In the genomic region with DNA sequence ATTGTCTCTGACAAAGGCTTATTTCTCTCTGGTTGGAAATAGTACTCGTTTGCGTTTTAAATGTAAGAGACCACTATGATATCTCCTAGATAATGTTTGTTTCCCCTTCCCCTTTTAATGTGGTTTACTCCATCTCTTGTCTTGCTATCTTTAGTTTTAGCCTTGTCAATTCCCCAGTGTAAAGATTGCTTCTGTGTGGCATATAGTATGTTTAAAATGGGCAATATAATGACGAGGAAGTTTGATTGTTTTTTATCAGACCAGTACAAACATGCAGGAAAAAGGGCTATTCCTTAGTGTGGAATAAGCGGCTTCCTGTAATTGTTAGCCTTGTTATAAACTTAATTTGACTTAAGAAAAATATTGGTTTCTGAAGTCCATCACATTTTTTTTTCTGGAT, we compare ENCODE assay signal across 8 cellular contexts. TPM values are rescaled to one million over a fixed set of nuclear protein-coding genes. Genes with fewer than 3 reads are reported as not detected.
DNase-seq lines count a peak whose midpoint lies in the region; ATAC-seq and TF ChIP-seq lines count a peak whose summit lies in the region.

No MANE protein-coding gene starts in this region.

- CTCF ChIA-PET in activated CD4-positive, alpha-beta T cell treated with anti-CD3 and anti-CD28 coated beads, Interleukin-2, amount 10 ng/mL, durations not matched to agents 7 days and 5 days (lab: Charles Lee): interaction anchor here (1.1 to 2.3 kb wide), 2 partner anchors 12 to 15 kb away, joined by 3 to 11 read pairs; no protein-coding TSS in a partner anchor

- H3K27ac Mint-ChIP-seq in activated CD4-positive, alpha-beta T cell treated with anti-CD3 and anti-CD28 coated beads, Interleukin-2, amount 10 ng/mL, durations not matched to agents 7 days and 5 days: no peak overlapping the region

- H3K27me3 Mint-ChIP-seq in activated CD4-positive, alpha-beta T cell treated with anti-CD3 and anti-CD28 coated beads, Interleukin-2, amount 10 ng/mL, durations not matched to agents 7 days and 5 days: no peaks in the 10 kb centered on the region

- ATAC-seq in left lung: no peak

- no peaks in the 10 kb centered on the region for H3K9me3 ChIP-seq in adrenal gland (replicated peaks in 1 of 3)
- no peaks in the 10 kb centered on the region for H3K9me3 ChIP-seq in left lung
- H3K9me3 ChIP-seq in thymus (ENCODE audit: control insufficient read depth): no peaks in the 10 kb centered on the region

- H3K36me3 ChIP-seq in adrenal gland (replicated peaks in 1 of 2) (no peaks in the 10 kb centered on the region), left lung (no peaks in the 10 kb centered on the region), thymus (ENCODE audit: control insufficient read depth, insufficient read depth) (no peaks in the 10 kb centered on the region)

- POLR2A ChIA-PET in activated CD4-positive, alpha-beta T cell treated with anti-CD3 and anti-CD28 coated beads, Interleukin-2, amount 10 ng/mL, durations not matched to agents 7 days and 5 days (lab: Charles Lee): no interaction called here

- H3K4me3 ChIP-seq in adrenal gland: peak overlapping the region in 2 of 4 donors; percentile 7 to 98
- peak overlapping the region; percentile 63 to 82 for H3K4me3 ChIP-seq in left lung
- H3K4me3 ChIP-seq in thymus (ENCODE audit: low read length): peak overlapping the region; percentile 19

- no peaks in the 10 kb centered on the region for H3K9me3 Mint-ChIP-seq in activated CD4-positive, alpha-beta T cell treated with anti-CD3 and anti-CD28 coated beads, Interleukin-2, amount 10 ng/mL, durations not matched to agents 7 days and 5 days

- H3K4me1 Mint-ChIP-seq in activated CD4-positive, alpha-beta T cell treated with anti-CD3 and anti-CD28 coated beads, Interleukin-2, amount 10 ng/mL, durations not matched to agents 7 days and 5 days: peaks cover 46% of the 10 kb centered on the region

- H3K27me3 ChIP-seq in adrenal gland (no peaks in the 10 kb centered on the region), left lung (no peaks in the 10 kb centered on the region), thymus (ENCODE audit: control insufficient read depth, insufficient read depth) (no peaks in the 10 kb centered on the region)

- intact Hi-C loops in adrenal gland (cut with DNase I): loop anchor here in 1 of 2 donors (10.0 kb wide), 1 partner anchor 233 kb away; no protein-coding TSS in a partner anchor
- intact Hi-C loops in left lung (cut with DNase I): no loop called here

- TF ChIP-seq CTCF in adrenal gland (IDR thresholded peaks at IDR 0.05) (no peak), left lung (IDR thresholded peaks at IDR 0.05) (no peak)

- 10 to 17% (median 15%) methylated on average over 4 of the region's 4 CpGs for WGBS in adrenal gland, 4 donors
- 16% methylated on average over 4 of the region's 4 CpGs for WGBS in thymus

- peaks cover 4% of the 10 kb centered on the region for H3K36me3 Mint-ChIP-seq in activated CD4-positive, alpha-beta T cell treated with anti-CD3 and anti-CD28 coated beads, Interleukin-2, amount 10 ng/mL, durations not matched to agents 7 days and 5 days (ENCODE audit: low read depth)

- no peak for DNase-seq in activated CD4-positive, alpha-beta T cell treated with anti-CD3 and anti-CD28 coated beads, Interleukin-2, amount 10 ng/mL, durations not matched to agents 7 days and 5 days
- DNase-seq in activated CD4-positive, alpha-beta T cell treated with anti-CD3 and anti-CD28 coated beads for 4 hours: no peak
- DNase-seq in adrenal gland: no peak
- DNase-seq in left lung: no peak
- DNase-seq in NCI-H2196 treated with DMSO at 0.1 percent for 48 hours (lab: John Stamatoyannopoulos, UW; ENCODE audit: unreplicated experiment): no peak
- DNase-seq in A172 (ENCODE audit: low spot score): no peak
- no peak for DNase-seq in C1 segment of cervical spinal cord (lab: John Stamatoyannopoulos, UW)

- H3K4me1 ChIP-seq in adrenal gland (replicated peaks in 1 of 2) (peaks cover 38 to 55% of the 10 kb centered on the region in 2 donors), left lung (peaks cover 23 to 60% of the 10 kb centered on the region in 2 donors), thymus (ENCODE audit: control insufficient read depth, insufficient read depth, low read length) (no peaks in the 10 kb centered on the region)

- no peak for TF ChIP-seq POLR2A in adrenal gland (IDR thresholded peaks at IDR 0.05)

- peak overlapping the region; percentile 95 for H3K4me3 Mint-ChIP-seq in activated CD4-positive, alpha-beta T cell treated with anti-CD3 and anti-CD28 coated beads, Interleukin-2, amount 10 ng/mL, durations not matched to agents 7 days and 5 days

- H3K27ac ChIP-seq in adrenal gland: peak overlapping the region in 4 of 5 donors; percentile 3 to 96 (median 85)
- H3K27ac ChIP-seq in left lung: peak overlapping the region; percentile 97 to 100
- H3K27ac ChIP-seq in thymus (ENCODE audit: low read depth): no peak overlapping the region

RNA-seq across cellular contexts. Expression of gene QKI, which starts 3.1 kb away (rescaled TPM):
- total RNA-seq in activated CD4-positive, alpha-beta T cell treated with anti-CD3 and anti-CD28 coated beads, Interleukin-2, amount 10 ng/mL, durations not matched to agents 7 days and 5 days: 10 to 100 TPM; 61.7 to 74.7 TPM
- total RNA-seq in adrenal gland (100 to 1,000 TPM; 107 to 207 (median 153) TPM), left lung (100 to 1,000 TPM; 162 to 195 TPM)
- polyA plus RNA-seq in adrenal gland (10 to 100 TPM; 10.3 to 89.5 (median 24.8) TPM), thymus (23.5 TPM)
- total RNA-seq in A172 (2014; rRNA removed; shearing (Covaris generic)): 62.7 and 81.2 TPM in 2 replicates
